15 cellular contexts compared by ENCODE assay signal in the genomic region with DNA sequence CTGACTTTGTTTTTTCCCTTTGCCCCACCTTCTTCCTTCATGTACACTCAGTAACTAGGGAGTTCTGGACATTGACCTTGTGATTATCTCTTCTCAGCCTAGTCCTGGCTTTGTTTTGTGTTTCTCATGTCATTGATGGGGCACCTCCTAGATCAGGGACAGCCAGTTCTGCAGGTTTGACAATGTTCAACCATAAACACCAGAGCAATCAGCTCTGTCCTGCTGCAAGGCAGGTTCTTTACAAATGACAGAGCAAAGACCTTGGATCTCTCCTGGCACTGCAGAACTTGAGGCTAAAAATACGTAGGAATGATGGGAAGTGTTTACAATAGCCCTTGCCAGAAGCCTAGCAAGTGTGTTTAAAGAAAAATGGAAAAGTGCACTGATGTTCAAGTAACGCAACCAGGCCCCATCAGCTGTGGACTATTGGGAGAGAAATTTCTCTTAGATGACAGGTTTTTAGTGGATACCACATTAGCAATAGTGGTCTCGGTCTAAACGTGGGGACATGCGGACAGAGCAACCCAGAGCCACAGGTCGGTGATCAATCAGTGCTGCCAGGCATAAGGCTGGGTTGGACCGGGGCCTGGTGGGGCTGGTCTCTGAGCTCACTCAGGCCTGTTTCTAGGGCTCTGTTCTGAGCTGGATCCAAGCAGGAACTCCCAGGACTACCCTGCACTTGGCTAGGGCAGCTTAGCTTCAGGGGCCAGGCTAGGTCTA.
DNase-seq lines count a peak whose midpoint lies in the region; ATAC-seq and TF ChIP-seq lines count a peak whose summit lies in the region.
"Had no signal": no experiment of that assay in that cellular context is flagged by ENCODE, and none has a peak within 500 bp of the region (broad histone marks: within the 10 kb centered on the region; RNA-seq: fewer than 3 reads in every experiment).

No MANE protein-coding gene starts in this region.

- intact Hi-C loops in left cardiac atrium (cut with DNase I) = no loop called here

- ATAC-seq in left cardiac atrium (peak; percentile 67 to 86), GM21737 (IDR thresholded peaks at IDR 0.05; ENCODE audit: unreplicated experiment) (no peak)
- no peak for ATAC-seq in activated T-helper 17 cell treated with anti-CD3 and anti-CD28 coated beads, Interleukin-2, amount 50 U/mL, for 72 hours (replicated peaks)
- ATAC-seq: naive thymus-derived CD4-positive, alpha-beta T cell had no signal

- no peaks in the 10 kb centered on the region for H3K9me3 Mint-ChIP-seq in nephron progenitor cell
- H3K9me3 Mint-ChIP-seq in type B pancreatic cell = no peaks in the 10 kb centered on the region
- H3K9me3 Mint-ChIP-seq in activated T-helper 17 cell treated with anti-CD3 and anti-CD28 coated beads, Interleukin-2, amount 50 U/mL, for 72 hours = no peaks in the 10 kb centered on the region
- H3K9me3 Mint-ChIP-seq in activated CD4-positive, alpha-beta memory T cell treated with anti-CD3 and anti-CD28 coated beads, Interleukin-2, amount 10 ng/mL, durations not matched to agents 7 days and 5 days = peaks cover 3% of the 10 kb centered on the region

- POLR2A ChIA-PET in RWPE1 (lab: Yijun Ruan, JAX; ENCODE audit: low non-redundant PET) = no interaction called here
- POLR2A ChIA-PET in activated CD4-positive, alpha-beta memory T cell treated with anti-CD3 and anti-CD28 coated beads, Interleukin-2, amount 10 ng/mL, durations not matched to agents 7 days and 5 days (lab: Charles Lee) = no interaction called here

- H3K27ac ChIP-seq in VCaP (peak overlapping the region; percentile 97), RWPE1 (no peak overlapping the region)

- CTCF ChIA-PET in RWPE1 (lab: Yijun Ruan, JAX) = no interaction called here
- CTCF ChIA-PET in activated CD4-positive, alpha-beta memory T cell treated with anti-CD3 and anti-CD28 coated beads, Interleukin-2, amount 10 ng/mL, durations not matched to agents 7 days and 5 days (lab: Charles Lee) = no interaction called here

- DNase-seq in left cardiac atrium = peak; percentile 40
- no peak for DNase-seq in nephron progenitor cell
- DNase-seq in type B pancreatic cell (ENCODE audit: extremely low spot score, unreplicated experiment) = no peak
- no peak for DNase-seq in RWPE1 (ENCODE audit: low spot score)
- no peak for DNase-seq in activated CD4-positive, alpha-beta memory T cell treated with anti-CD3 and anti-CD28 coated beads, Interleukin-2, amount 10 ng/mL, durations not matched to agents 7 days and 5 days
- DNase-seq: activated CD4-positive, alpha-beta T cell treated with anti-CD3 and anti-CD28 coated beads, Interleukin-2, amount 50 U/mL, for 48 hours; activated naive CD4-positive, alpha-beta T cell treated with anti-CD3 and anti-CD28 coated beads, Interleukin-2, amount 50 U/mL, for 16 hours; CD4-positive, alpha-beta memory T cell; dermis blood vessel endothelial cell; naive thymus-derived CD4-positive, alpha-beta T cell; NCI-H1436; stimulated activated CD4-positive, alpha-beta T cell treated with anti-CD3 and anti-CD28 coated beads, Interleukin-2, amount 100 ng/mL, for 24 hours had no signal

- H3K36me3 Mint-ChIP-seq in nephron progenitor cell (ENCODE audit: low read depth) (no peaks in the 10 kb centered on the region), type B pancreatic cell (no peaks in the 10 kb centered on the region)
- H3K36me3 Mint-ChIP-seq in activated T-helper 17 cell treated with anti-CD3 and anti-CD28 coated beads, Interleukin-2, amount 50 U/mL, for 72 hours (ENCODE audit: low read depth) = no peaks in the 10 kb centered on the region
- no peaks in the 10 kb centered on the region for H3K36me3 Mint-ChIP-seq in activated CD4-positive, alpha-beta memory T cell treated with anti-CD3 and anti-CD28 coated beads, Interleukin-2, amount 10 ng/mL, durations not matched to agents 7 days and 5 days (ENCODE audit: low read depth)
- H3K36me3 Mint-ChIP-seq: CD4-positive, alpha-beta memory T cell had no signal

- H3K27me3 Mint-ChIP-seq in nephron progenitor cell (ENCODE audit: low read depth, poor library complexity) (peaks cover 12% of the 10 kb centered on the region), type B pancreatic cell (no peaks in the 10 kb centered on the region)
- peaks cover 8% of the 10 kb centered on the region for H3K27me3 Mint-ChIP-seq in activated T-helper 17 cell treated with anti-CD3 and anti-CD28 coated beads, Interleukin-2, amount 50 U/mL, for 72 hours
- H3K27me3 Mint-ChIP-seq in activated CD4-positive, alpha-beta memory T cell treated with anti-CD3 and anti-CD28 coated beads, Interleukin-2, amount 10 ng/mL, durations not matched to agents 7 days and 5 days = peaks cover 8% of the 10 kb centered on the region

- peak overlapping the region; percentile 33 for H3K27ac Mint-ChIP-seq in nephron progenitor cell
- H3K27ac Mint-ChIP-seq in type B pancreatic cell = peak overlapping the region; percentile 94
- no peak overlapping the region for H3K27ac Mint-ChIP-seq in activated T-helper 17 cell treated with anti-CD3 and anti-CD28 coated beads, Interleukin-2, amount 50 U/mL, for 72 hours
- no peak overlapping the region for H3K27ac Mint-ChIP-seq in activated CD4-positive, alpha-beta memory T cell treated with anti-CD3 and anti-CD28 coated beads, Interleukin-2, amount 10 ng/mL, durations not matched to agents 7 days and 5 days
- H3K27ac Mint-ChIP-seq: CD4-positive, alpha-beta memory T cell; naive thymus-derived CD4-positive, alpha-beta T cell had no signal

- TF ChIP-seq CTCF in VCaP (conservative IDR thresholded peaks at IDR 0.05) = no peak
- no peak for TF ChIP-seq CTCF in nephron progenitor cell (IDR thresholded peaks at IDR 0.05)
- no peak for TF ChIP-seq CTCF in type B pancreatic cell (conservative IDR thresholded peaks at IDR 0.05)
- TF ChIP-seq CTCF in RWPE1 (conservative IDR thresholded peaks at IDR 0.05; ENCODE audit: low read depth) = no peak

- H3K4me1 Mint-ChIP-seq in nephron progenitor cell = peaks cover 40% of the 10 kb centered on the region
- peaks cover 48% of the 10 kb centered on the region for H3K4me1 Mint-ChIP-seq in type B pancreatic cell (ENCODE audit: unreplicated experiment)
- H3K4me1 Mint-ChIP-seq in activated T-helper 17 cell treated with anti-CD3 and anti-CD28 coated beads, Interleukin-2, amount 50 U/mL, for 72 hours = no peaks in the 10 kb centered on the region
- H3K4me1 Mint-ChIP-seq in activated CD4-positive, alpha-beta memory T cell treated with anti-CD3 and anti-CD28 coated beads, Interleukin-2, amount 10 ng/mL, durations not matched to agents 7 days and 5 days = no peaks in the 10 kb centered on the region
- H3K4me1 Mint-ChIP-seq: CD4-positive, alpha-beta memory T cell had no signal

- H3K4me3 Mint-ChIP-seq in nephron progenitor cell = no peak overlapping the region
- H3K4me3 Mint-ChIP-seq in type B pancreatic cell = peak overlapping the region; percentile 14
- no peak overlapping the region for H3K4me3 Mint-ChIP-seq in activated T-helper 17 cell treated with anti-CD3 and anti-CD28 coated beads, Interleukin-2, amount 50 U/mL, for 72 hours
- no peak overlapping the region for H3K4me3 Mint-ChIP-seq in activated CD4-positive, alpha-beta memory T cell treated with anti-CD3 and anti-CD28 coated beads, Interleukin-2, amount 10 ng/mL, durations not matched to agents 7 days and 5 days
- H3K4me3 Mint-ChIP-seq: CD4-positive, alpha-beta memory T cell; naive thymus-derived CD4-positive, alpha-beta T cell had no signal

Comparison
In these comparisons a context has a peak if more than half of its experiments do, and no peak if none do; other contexts are left out.
1. ATAC-seq: peak in left cardiac atrium (2 of 2); none in activated T-helper 17 cell treated with anti-CD3 and anti-CD28 coated beads, Interleukin-2, amount 50 U/mL, for 72 hours (single experiment) and GM21737 (single experiment).
2. H3K27ac Mint-ChIP-seq: peak in nephron progenitor cell (single experiment) and type B pancreatic cell (single experiment); none in activated T-helper 17 cell treated with anti-CD3 and anti-CD28 coated beads, Interleukin-2, amount 50 U/mL, for 72 hours (single experiment) and activated CD4-positive, alpha-beta memory T cell treated with anti-CD3 and anti-CD28 coated beads, Interleukin-2, amount 10 ng/mL, durations not matched to agents 7 days and 5 days (single experiment).